Comparison of ENCODE assay signal across 29 cellular contexts in the genomic region with DNA sequence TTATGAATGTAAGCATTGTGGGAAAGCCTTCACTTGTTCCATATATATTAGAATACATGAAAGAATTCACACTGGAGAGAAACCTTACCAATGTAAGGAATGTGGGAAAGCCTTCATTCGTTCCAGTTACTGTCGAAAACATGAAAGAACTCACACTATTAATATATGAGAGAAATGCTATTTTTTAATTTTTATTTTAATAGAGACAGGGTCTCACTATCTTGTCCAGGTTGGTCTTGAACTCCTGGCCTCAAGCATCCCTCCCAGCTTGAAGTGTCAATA.
"Had no signal": no experiment of that assay in that cellular context is flagged by ENCODE, and none has a peak within 500 bp of the region (broad histone marks: within the 10 kb centered on the region; RNA-seq: fewer than 3 reads in every experiment).

No MANE protein-coding gene starts in this region.

- H3K4me3 Mint-ChIP-seq: naive thymus-derived CD8-positive, alpha-beta T cell; natural killer cell treated with Interleukin-12 subunit alpha and Interleukin-12 subunit beta and Interleukin-15 and Interleukin-18, amount 100 ng/mL, for 72 hours; neural progenitor cell; stimulated activated memory B cell treated with anti-CD40 and anti-IgM and Interleukin-4, amounts not matched to agents 10 μg/mL and 1 μg/mL and 100 μg/mL, for 72 hours; stimulated activated naive CD8-positive, alpha-beta T cell treated with anti-CD3 and anti-CD28 coated beads, Interleukin-15, amount 100 ng/mL, for 72 hours had no signal

- ATAC-seq: naive thymus-derived CD8-positive, alpha-beta T cell; natural killer cell treated with Interleukin-12 subunit alpha and Interleukin-12 subunit beta and Interleukin-15 and Interleukin-18, amount 100 ng/mL, for 72 hours; psoas muscle; right cardiac atrium; sciatic nerve; stimulated activated memory B cell treated with anti-CD40 and anti-IgM and Interleukin-4, amounts not matched to agents 10 μg/mL and 1 μg/mL and 100 μg/mL, for 72 hours; stimulated activated naive CD8-positive, alpha-beta T cell treated with anti-CD3 and anti-CD28 coated beads, Interleukin-15, amount 100 ng/mL, for 72 hours; stimulated activated naive CD8-positive, alpha-beta T cell treated with anti-CD3 and anti-CD28 coated beads, Interleukin-15, Interleukin-2, amounts not matched to agents 100 U/mL and 50 U/mL, for 24 hours had no signal

- H3K4me1 Mint-ChIP-seq: neural progenitor cell; stimulated activated memory B cell treated with anti-CD40 and anti-IgM and Interleukin-4, amounts not matched to agents 10 μg/mL and 1 μg/mL and 100 μg/mL, for 72 hours; stimulated activated naive CD8-positive, alpha-beta T cell treated with anti-CD3 and anti-CD28 coated beads, Interleukin-15, amount 100 ng/mL, for 72 hours had no signal

- H3K9me3 ChIP-seq: thyroid gland had no signal

- H3K9ac ChIP-seq: neural progenitor cell, parathyroid adenoma had no signal

- H3K36me3 ChIP-seq: ovary had no signal

- H3K4me3 ChIP-seq: neural progenitor cell, ovary, psoas muscle, skin epidermis, smooth muscle cell, spleen, thoracic aorta, thyroid gland, tibial nerve, upper lobe of left lung, vagina had no signal

- H3K4me2 ChIP-seq: neural progenitor cell, smooth muscle cell had no signal

- H3K27ac ChIP-seq: neural progenitor cell, ovary, parathyroid adenoma, psoas muscle, skin epidermis, spleen, thoracic aorta, thyroid gland, tibial nerve, upper lobe of left lung, vagina had no signal

- H3K27me3 ChIP-seq: neural progenitor cell, ovary, spleen, thyroid gland, tibial nerve, upper lobe of left lung, vagina had no signal

- H3K27me3 Mint-ChIP-seq: naive thymus-derived CD8-positive, alpha-beta T cell; natural killer cell treated with Interleukin-12 subunit alpha and Interleukin-12 subunit beta and Interleukin-15 and Interleukin-18, amount 100 ng/mL, for 72 hours; progenitor cell of endocrine pancreas; stimulated activated memory B cell treated with anti-CD40 and anti-IgM and Interleukin-4, amounts not matched to agents 10 μg/mL and 1 μg/mL and 100 μg/mL, for 72 hours; stimulated activated naive CD8-positive, alpha-beta T cell treated with anti-CD3 and anti-CD28 coated beads, Interleukin-15, amount 100 ng/mL, for 72 hours had no signal

- FAIRE-seq: urothelium cell line had no signal

- H3K4me1 ChIP-seq: neural progenitor cell, parathyroid adenoma, psoas muscle, thyroid gland, tibial nerve, upper lobe of left lung, vagina had no signal

- H3K27ac Mint-ChIP-seq: naive thymus-derived CD8-positive, alpha-beta T cell; natural killer cell treated with Interleukin-12 subunit alpha and Interleukin-12 subunit beta and Interleukin-15 and Interleukin-18, amount 100 ng/mL, for 72 hours; neural progenitor cell; progenitor cell of endocrine pancreas; stimulated activated memory B cell treated with anti-CD40 and anti-IgM and Interleukin-4, amounts not matched to agents 10 μg/mL and 1 μg/mL and 100 μg/mL, for 72 hours; stimulated activated naive CD8-positive, alpha-beta T cell treated with anti-CD3 and anti-CD28 coated beads, Interleukin-15, amount 100 ng/mL, for 72 hours had no signal

- H2AFZ ChIP-seq: neural progenitor cell, parathyroid adenoma had no signal

- DNase-seq: occipital lobe; ovary; posterior cingulate gyrus; psoas muscle; right cardiac atrium; spleen; stimulated activated CD4-positive, alpha-beta T cell treated with anti-CD3 and anti-CD28 coated beads, Interleukin-12 subunit alpha, Interleukin-12 subunit beta, amount 100 ng/mL, for 4 hours; stimulated activated CD4-positive, alpha-beta T cell treated with anti-CD3 and anti-CD28 coated beads, Interleukin-1b, Interleukin-23, amount 100 ng/mL, for 48 hours; stimulated activated CD4-positive, alpha-beta T cell treated with anti-CD3 and anti-CD28 coated beads, Interleukin-4, amount 100 ng/mL, for 1 hour; stimulated activated CD4-positive, alpha-beta T cell treated with anti-CD3 and anti-CD28 coated beads, Interleukin-4, amount 100 ng/mL, for 4 hours; stimulated activated CD8-positive, alpha-beta memory T cell treated with anti-CD3 and anti-CD28 coated beads, Interleukin-4, amount 100 ng/mL, for 48 hours; stimulated activated naive CD4-positive, alpha-beta T cell; stimulated activated naive CD8-positive, alpha-beta T cell treated with anti-CD3 and anti-CD28 coated beads, Interleukin-15, amount 100 ng/mL, for 72 hours; stimulated activated naive CD8-positive, alpha-beta T cell treated with anti-CD3 and anti-CD28 coated beads, Interleukin-15, Interleukin-2, amounts not matched to agents 100 U/mL and 50 U/mL, for 24 hours; thyroid gland; upper lobe of left lung had no signal
